In genomic region chr6:88983532-88983931, GRCh38 we compare ENCODE assay signal across 8 cellular contexts. TPM values are rescaled to one million over a fixed set of nuclear protein-coding genes. Genes with fewer than 3 reads are reported as not detected.
A peak's percentile ranks its signal among the peaks of the same experiment; 100 is the strongest.
DNase-seq lines count a peak whose midpoint lies in the region; ATAC-seq and TF ChIP-seq lines count a peak whose summit lies in the region.

No MANE protein-coding gene starts in this region.

- CTCF ChIA-PET in GM10248 (lab: Yijun Ruan, JAX), result interaction anchor here (0.9 to 3.9 kb wide), 34 partner anchors 8 to 809 kb away, joined by 3 to 25 read pairs (median 6); partner anchors contain the start of genes PNRC1, RNGTT and SRSF12

- ATAC-seq in HG03108 (IDR thresholded peaks at IDR 0.05; ENCODE audit: unreplicated experiment), result no peak

- POLR2A ChIA-PET in GM10248 (lab: Yijun Ruan, JAX), result no interaction called here

- peaks cover 8% of the 10 kb centered on the region for H3K4me1 Mint-ChIP-seq in nephron

- TF ChIP-seq CTCF in GM10248 (IDR thresholded peaks at IDR 0.05; ENCODE audit: control extremely low read depth, extremely low read depth, low read depth, missing control alignments) (peak; percentile 10), nephron (IDR thresholded peaks at IDR 0.05; ENCODE audit: unreplicated experiment in 3 of 3) (peak; percentile 52 to 61 (median 54))

- H3K27me3 Mint-ChIP-seq in nephron (ENCODE audit: low read depth), result peaks cover 5% of the 10 kb centered on the region

- H3K9me3 Mint-ChIP-seq in nephron, result no peaks in the 10 kb centered on the region

- H3K36me3 Mint-ChIP-seq in nephron (ENCODE audit: low read depth), result no peaks in the 10 kb centered on the region

- no peak overlapping the region for H3K27ac Mint-ChIP-seq in nephron

- DNase-seq in GM10248 (ENCODE audit: extremely low spot score) (no peak), NCI-H2227 (lab: John Stamatoyannopoulos, UW; ENCODE audit: unreplicated experiment) (peak; percentile 30), dermis blood vessel endothelial cell (peak; percentile 58), GF-D8 (lab: John Stamatoyannopoulos, UW) (no peak), cortex of kidney (lab: John Stamatoyannopoulos, UW) (no peak)
- DNase-seq in activated CD4-positive, alpha-beta T cell treated with anti-CD3 and anti-CD28 coated beads for 1 hour, result no peak

- H3K4me3 Mint-ChIP-seq in nephron, result no peak overlapping the region

RNA-seq across cellular contexts. Expression of gene RNGTT, which starts 20.1 kb away (rescaled TPM):
- total RNA-seq in dermis blood vessel endothelial cell, result 19.7 and 21.9 TPM in 2 replicates

Comparison
In these comparisons a context has a peak if more than half of its experiments do, and no peak if none do; other contexts are left out.
1. DNase-seq: peak in NCI-H2227 (single experiment) and dermis blood vessel endothelial cell (single experiment); none in GM10248 (single experiment), GF-D8 (single experiment), cortex of kidney (single experiment) and activated CD4-positive, alpha-beta T cell treated with anti-CD3 and anti-CD28 coated beads for 1 hour (single experiment).